Comparison of ENCODE assay signal across 8 cellular contexts in genomic region chr6:13336553-13336952, GRCh38. TPM values are rescaled to one million over a fixed set of nuclear protein-coding genes. Genes with fewer than 3 reads are reported as not detected.
DNase-seq lines count a peak whose midpoint lies in the region; ATAC-seq and TF ChIP-seq lines count a peak whose summit lies in the region.

No MANE protein-coding gene starts in this region.

- H3K27ac Mint-ChIP-seq in T-helper 17 cell = no peak overlapping the region

- TF ChIP-seq CTCF in GM13976 (IDR thresholded peaks at IDR 0.05; ENCODE audit: borderline replicate concordance, control extremely low read depth, extremely low read depth, insufficient read depth, missing control alignments) = peak; percentile 82

- no peaks in the 10 kb centered on the region for H3K36me3 Mint-ChIP-seq in T-helper 17 cell (ENCODE audit: low read depth)

- peak; percentile 84 for ATAC-seq in T-helper 17 cell
- ATAC-seq in left ventricle myocardium superior = peak; percentile 74
- no peak for ATAC-seq in GM18519 (IDR thresholded peaks at IDR 0.05; ENCODE audit: low FRiP score, unreplicated experiment)
- no peak for ATAC-seq in GM18861 (IDR thresholded peaks at IDR 0.05; ENCODE audit: unreplicated experiment)

- in situ Hi-C loops in GM13976 (cut with MboI; ENCODE audit: low sequenced_read_pairs, unreplicated experiment) = loop anchor here (10.0 kb wide), 2 partner anchors 142 to 198 kb away; no protein-coding TSS in a partner anchor

- intact Hi-C loops in left ventricle myocardium superior (cut with micrococcal nuclease) = loop anchor here (5.0 kb wide), 1 partner anchor 201 kb away; no protein-coding TSS in a partner anchor

- H3K4me3 Mint-ChIP-seq in T-helper 17 cell = no peak overlapping the region

- H3K27me3 Mint-ChIP-seq in T-helper 17 cell = peaks cover 10% of the 10 kb centered on the region

- DNase-seq in GM13976 (ENCODE audit: low spot score) = peak; percentile 69
- DNase-seq in NCI-H1694 (lab: John Stamatoyannopoulos, UW) = peak; percentile 87
- peak; percentile 51 to 69 (median 51) for DNase-seq in T-helper 17 cell
- peak; percentile 34 for DNase-seq in amniotic stem cell (lab: John Stamatoyannopoulos, UW)
- DNase-seq in left ventricle myocardium superior = peak; percentile 89
- peak; percentile 83 for DNase-seq in retina

- peaks cover 6% of the 10 kb centered on the region for H3K4me1 Mint-ChIP-seq in T-helper 17 cell

- H3K9me3 ChIP-seq in T-helper 17 cell (ENCODE audit: control insufficient read depth, low read length, poor library complexity, severe bottlenecking) = no peaks in the 10 kb centered on the region

RNA-seq across cellular contexts. Expression of gene TBC1D7, which starts 8.2 kb away (rescaled TPM):
- total RNA-seq in T-helper 17 cell = 10 to 100 TPM in 1 of 2 donors, 1 to 10 TPM in 1; 9.1 to 12.4 TPM
- 34.0 TPM for total RNA-seq in left ventricle myocardium superior

Comparison
In these comparisons a context has a peak if more than half of its experiments do, and no peak if none do; other contexts are left out.
1. DNase-seq: peak in every context shown above with its lines; median percentile 89 in left ventricle myocardium superior; 87 in NCI-H1694; 83 in retina; 69 in GM13976; 51 in T-helper 17 cell; 34 in amniotic stem cell.
2. ATAC-seq: peak in T-helper 17 cell (single experiment) and left ventricle myocardium superior (single experiment); none in GM18519 (single experiment) and GM18861 (single experiment).